Comparison of ENCODE assay signal across 20 cellular contexts in the genomic region with DNA sequence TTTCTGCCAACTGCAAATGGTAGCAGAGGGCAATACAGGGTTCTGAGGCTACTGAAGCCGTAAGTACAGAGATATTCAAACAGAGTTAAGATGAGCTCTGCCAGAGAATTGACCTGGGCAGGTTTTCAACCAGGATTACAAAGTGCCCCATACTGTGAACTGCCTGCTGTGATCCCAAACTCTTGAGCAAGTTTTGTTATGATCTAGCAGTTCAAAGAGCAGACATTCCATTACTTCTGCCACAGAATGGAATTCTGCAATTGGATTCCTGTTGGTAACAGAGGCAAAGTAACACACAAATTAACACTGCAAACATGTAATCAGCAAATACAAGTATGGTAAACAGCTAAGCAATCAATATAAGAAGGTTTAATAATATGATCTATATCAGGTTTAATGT. TPM values are rescaled to one million over a fixed set of nuclear protein-coding genes. Genes with fewer than 3 reads are reported as not detected.
A peak's percentile ranks its signal among the peaks of the same experiment; 100 is the strongest.
DNase-seq lines count a peak whose midpoint lies in the region; ATAC-seq and TF ChIP-seq lines count a peak whose summit lies in the region.
"Had no signal": no experiment of that assay in that cellular context is flagged by ENCODE, and none has a peak within 500 bp of the region (broad histone marks: within the 10 kb centered on the region; RNA-seq: fewer than 3 reads in every experiment).

No MANE protein-coding gene starts in this region.

- H3K4me1 ChIP-seq in right lobe of liver: peaks cover 0 to 38% (median 14%) of the 10 kb centered on the region in 4 donors

- intact Hi-C loops in right lobe of liver (cut with DNase I): loop anchor here in 1 of 2 donors (10.0 kb wide), 1 partner anchor 255 kb away; no protein-coding TSS in a partner anchor

- H3K4me3 ChIP-seq in AG10803 (ENCODE audit: low read length) (no peak overlapping the region), choroid plexus epithelial cell (ENCODE audit: low read depth, low read length) (no peak overlapping the region), right lobe of liver (no peak overlapping the region)
- H3K4me3 ChIP-seq: heart left ventricle, smooth muscle cell, transverse colon had no signal

- peak overlapping the region; percentile 59 to 89 (median 73) for H3K27ac ChIP-seq in right lobe of liver
- H3K27ac ChIP-seq: transverse colon had no signal

- no peaks in the 10 kb centered on the region for H3K9me3 ChIP-seq in right lobe of liver
- H3K9me3 ChIP-seq: heart left ventricle, transverse colon had no signal

- WGBS in right lobe of liver (ENCODE audit: insufficient coverage, low coverage, low lambda C conversion rate, missing lambda C conversion rate): 29% methylated on average over 1 of the region's 1 CpG

- H3K27me3 ChIP-seq in right lobe of liver: no peaks in the 10 kb centered on the region
- H3K27me3 ChIP-seq: heart left ventricle, transverse colon had no signal

- TF ChIP-seq CTCF in AG10803 (conservative IDR thresholded peaks at IDR 0.05; ENCODE audit: low read length): no peak
- TF ChIP-seq CTCF in choroid plexus epithelial cell (conservative IDR thresholded peaks at IDR 0.05; ENCODE audit: low read depth, low read length): no peak
- TF ChIP-seq CTCF in right lobe of liver (IDR thresholded peaks at IDR 0.05): no peak

- peak; percentile 82 to 91 (median 87) for ATAC-seq in right lobe of liver
- ATAC-seq in HG03457 (IDR thresholded peaks at IDR 0.05; ENCODE audit: unreplicated experiment): no peak
- no peak for ATAC-seq in GM21528 (IDR thresholded peaks at IDR 0.05; ENCODE audit: low FRiP score, unreplicated experiment)
- ATAC-seq: stimulated activated effector memory CD8-positive, alpha-beta T cell treated with anti-CD3 and anti-CD28 coated beads, Interleukin-12 subunit alpha, Interleukin-12 subunit beta, amount 100 ng/mL, for 72 hours had no signal

- no peak for TF ChIP-seq POLR2A in right lobe of liver (IDR thresholded peaks at IDR 0.05)

- DNase-seq in AG10803 (ENCODE audit: low read depth): peak; percentile 67
- DNase-seq in HuH-7.5 (ENCODE audit: low spot score): peak; percentile 8
- peak; percentile 85 for DNase-seq in choroid plexus epithelial cell (ENCODE audit: low read depth)
- DNase-seq in right lobe of liver: peak in 1 of 3 donors; percentile 83
- no peak for DNase-seq in stimulated activated CD4-positive, alpha-beta T cell treated with anti-CD3 and anti-CD28 coated beads, Interleukin-2, amount 100 ng/mL, for 24 hours
- DNase-seq in cerebellum (ENCODE audit: low spot score): no peak
- DNase-seq: activated B cell treated with CpG ODN at 0.5 μM for 24 hours; amygdala; CD4-positive, CD25-positive, alpha-beta regulatory T cell; DMS79 treated with DMSO at 0.1 percent for 48 hours; erythroblast; heart left ventricle; kidney glomerular epithelial cell; NCI-H1417; NCI-H345; transverse colon had no signal

- peaks cover 0 to 7% (median 0%) of the 10 kb centered on the region in 4 donors for H3K36me3 ChIP-seq in right lobe of liver

RNA-seq across cellular contexts. Expression of a gene that starts 31.2 kb away (rescaled TPM):
- total RNA-seq in right lobe of liver (10 to 100 TPM; 15.0 to 20.8 (median 18.2) TPM), cerebellum (80.4 TPM)

RNA-seq across cellular contexts. Expression of a gene that starts 38.8 kb away (rescaled TPM):
- total RNA-seq in right lobe of liver: 1 to 10 TPM in 4 of 6 experiments, under 1 TPM in 2; 0.90 to 1.3 (median 1.1) TPM
- 5.2 TPM for total RNA-seq in cerebellum

RNA-seq across cellular contexts. Expression of a gene that starts 39.2 kb away (rescaled TPM):
- total RNA-seq in right lobe of liver (10 to 100 TPM; 10.6 to 22.9 (median 15.7) TPM), cerebellum (13.2 TPM)

Comparison
In these comparisons a context has a peak if more than half of its experiments do, and no peak if none do; other contexts are left out.
1. DNase-seq: peak in AG10803 (single experiment), HuH-7.5 (single experiment) and choroid plexus epithelial cell (single experiment); none in stimulated activated CD4-positive, alpha-beta T cell treated with anti-CD3 and anti-CD28 coated beads, Interleukin-2, amount 100 ng/mL, for 24 hours (0 of 2) and cerebellum (single experiment).
2. ATAC-seq: peak in right lobe of liver (4 of 4); none in HG03457 (single experiment) and GM21528 (single experiment).